Comparison of ENCODE assay signal across 15 cellular contexts in the genomic region with DNA sequence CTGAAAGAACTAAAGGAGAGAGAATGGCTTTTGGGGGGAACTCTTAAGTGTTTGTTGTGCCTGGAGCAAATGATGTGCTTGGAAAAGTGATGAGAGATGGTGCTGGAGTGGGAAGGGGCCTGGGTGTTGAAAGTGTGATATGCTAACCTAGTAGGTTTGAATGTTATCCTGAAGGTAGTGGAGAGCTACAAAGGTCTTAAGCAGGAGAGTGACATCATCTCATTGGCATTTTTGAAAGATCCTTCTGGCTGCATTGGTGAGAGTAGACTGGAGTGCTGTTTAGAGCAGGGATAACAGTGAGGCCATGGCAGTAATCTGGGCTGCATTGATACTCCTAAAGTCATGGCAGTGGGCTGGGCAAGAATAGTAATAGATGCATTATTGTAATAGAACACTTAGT. TPM values are rescaled to one million over a fixed set of nuclear protein-coding genes. Genes with fewer than 3 reads are reported as not detected.
A peak's percentile ranks its signal among the peaks of the same experiment; 100 is the strongest.
DNase-seq lines count a peak whose midpoint lies in the region; ATAC-seq, FAIRE-seq and TF ChIP-seq lines count a peak whose summit lies in the region.
"Had no signal": no experiment of that assay in that cellular context is flagged by ENCODE, and none has a peak within 500 bp of the region (broad histone marks: within the 10 kb centered on the region; RNA-seq: fewer than 3 reads in every experiment).

No MANE protein-coding gene starts in this region.

- DNase-seq in DMS53 (lab: John Stamatoyannopoulos, UW) (peak; percentile 53), DMS53 treated with DMSO at 0.1 percent for 48 hours (lab: John Stamatoyannopoulos, UW; ENCODE audit: unreplicated experiment) (no peak), M059J (ENCODE audit: low read depth) (peak; percentile 76), endothelial cell of umbilical vein (ENCODE audit: low read depth, low spot score) (no peak), non-pigmented ciliary epithelial cell (ENCODE audit: low read depth) (peak; percentile 22), DMS114 treated with DMSO at 0.1 percent for 48 hours (lab: John Stamatoyannopoulos, UW; ENCODE audit: unreplicated experiment) (no peak), vagina (ENCODE audit: extremely low spot score in 2 of 2) (no peak)
- DNase-seq: cortex of kidney; hippocampal formation; NCI-H748 treated with DMSO at 0.1 percent for 48 hours; stimulated activated CD4-positive, alpha-beta T cell treated with anti-CD3 and anti-CD28 coated beads, Interleukin-4, amount 100 ng/mL, for 24 hours had no signal

- peak; percentile 31 for FAIRE-seq in endothelial cell of umbilical vein (lab: Jason Lieb, UNC)
- FAIRE-seq: A204.1 had no signal

- ATAC-seq in GM21576 (IDR thresholded peaks at IDR 0.05; ENCODE audit: unreplicated experiment): no peak

- H3K4me1 ChIP-seq in endothelial cell of umbilical vein (ENCODE audit: control insufficient read depth, extremely low read depth, insufficient read depth, low read length) (no peaks in the 10 kb centered on the region), vagina (no peaks in the 10 kb centered on the region)

- dilution Hi-C loops in endothelial cell of umbilical vein (cut with MboI; ENCODE audit: extremely low pct_ligation_motif_present, low sequenced_read_pairs): no loop called here

- TF ChIP-seq POLR2A in endothelial cell of umbilical vein (IDR thresholded peaks at IDR 0.05; ENCODE audit: low read depth, low read length) (no peak), vagina (IDR thresholded peaks at IDR 0.05) (no peak)

- H4K20me1 ChIP-seq in endothelial cell of umbilical vein (replicated peaks; ENCODE audit: control insufficient read depth, extremely low read depth, insufficient read depth, low read length): no peaks in the 10 kb centered on the region

- no peak overlapping the region for H3K4me2 ChIP-seq in endothelial cell of umbilical vein (ENCODE audit: insufficient read depth, low read length)

- POLR2A ChIA-PET in endothelial cell of umbilical vein (lab: Charles Lee): no interaction called here

- intact Hi-C loops in endothelial cell of umbilical vein (cut with micrococcal nuclease) (no loop called here), vagina (cut with DNase I) (no loop called here)

- no peaks in the 10 kb centered on the region for H3K36me3 ChIP-seq in endothelial cell of umbilical vein (ENCODE audit: control insufficient read depth in 2 of 2, extremely low read depth in 1 of 2, insufficient read depth in 2 of 2, low read length in 2 of 2)
- no peaks in the 10 kb centered on the region for H3K36me3 ChIP-seq in vagina

- no peaks in the 10 kb centered on the region for H3K79me2 ChIP-seq in endothelial cell of umbilical vein (ENCODE audit: control insufficient read depth, insufficient read depth, low read length)

- CTCF ChIA-PET in endothelial cell of umbilical vein (lab: Charles Lee): interaction anchor here (1.1 to 2.7 kb wide), 3 partner anchors 8 to 246 kb away, joined by 3 to 14 read pairs (median 5); no protein-coding TSS in a partner anchor

- no peak overlapping the region for H3K9ac ChIP-seq in endothelial cell of umbilical vein (replicated peaks; ENCODE audit: extremely low read depth, insufficient read depth, low read length)

- no peak for TF ChIP-seq CTCF in endothelial cell of umbilical vein (IDR thresholded peaks at IDR 0.05; ENCODE audit: extremely low read depth in 1 of 2, insufficient read depth in 1 of 2, low read depth in 1 of 2, low read length in 2 of 2)
- TF ChIP-seq CTCF in vagina (IDR thresholded peaks at IDR 0.05): no peak

- no peak overlapping the region for H3K4me3 ChIP-seq in endothelial cell of umbilical vein (replicated peaks in 1 of 3; ENCODE audit: insufficient read depth in 1 of 3, low read depth in 1 of 3, low read length in 3 of 3)
- H3K4me3 ChIP-seq in vagina: no peak overlapping the region
- H3K4me3 ChIP-seq: tibial nerve had no signal

- H3K9me3 ChIP-seq in endothelial cell of umbilical vein (replicated peaks; ENCODE audit: control insufficient read depth, insufficient read depth, low read length) (no peaks in the 10 kb centered on the region), vagina (no peaks in the 10 kb centered on the region)
- H3K9me3 ChIP-seq: neutrophil, tibial nerve had no signal

- H2AFZ ChIP-seq in endothelial cell of umbilical vein (ENCODE audit: low read depth, low read length): no peak overlapping the region

- no peak overlapping the region for H3K27ac ChIP-seq in endothelial cell of umbilical vein (ENCODE audit: insufficient read depth, low read depth, low read length)
- H3K27ac ChIP-seq in vagina: no peak overlapping the region
- H3K27ac ChIP-seq: neutrophil, tibial nerve had no signal

- no TSS peak for BruUV-seq in endothelial cell of umbilical vein (replicated peaks; lab: Mats Ljungman, UMichigan)

- H3K27me3 ChIP-seq in endothelial cell of umbilical vein (ENCODE audit: control insufficient read depth in 2 of 2, insufficient read depth in 2 of 2, low read length in 2 of 2) (no peaks in the 10 kb centered on the region), vagina (no peaks in the 10 kb centered on the region)
- H3K27me3 ChIP-seq: neutrophil, tibial nerve had no signal

- no peaks in the 10 kb centered on the region for H3K9me1 ChIP-seq in endothelial cell of umbilical vein (replicated peaks; ENCODE audit: control insufficient read depth, extremely low read depth, insufficient read depth, low read length)

TF ChIP-seq in endothelial cell of umbilical vein, 7 proteins besides CTCF, POLR2A, EP300 and RAD21:
- TF ChIP-seq JUN (IDR thresholded peaks at IDR 0.05; ENCODE audit: borderline replicate concordance, insufficient read depth, insufficient read length, low read depth): peak; percentile 33
- TF ChIP-seq, protein P1, sequence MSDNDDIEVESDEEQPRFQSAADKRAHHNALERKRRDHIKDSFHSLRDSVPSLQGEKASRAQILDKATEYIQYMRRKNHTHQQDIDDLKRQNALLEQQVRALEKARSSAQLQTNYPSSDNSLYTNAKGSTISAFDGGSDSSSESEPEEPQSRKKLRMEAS (IDR thresholded peaks at IDR 0.05; ENCODE audit: insufficient read depth, insufficient read length): no peak
- TF ChIP-seq EZH2 (IDR thresholded peaks at IDR 0.05; ENCODE audit: borderline replicate concordance, low read depth, low read length, severe bottlenecking): no peak

RNA-seq across cellular contexts. Expression of a gene that starts 44.4 kb away (rescaled TPM):
- 2.7 and 6.9 TPM in 2 replicates for total RNA-seq in M059J (2014; rRNA removed; shearing (Covaris generic))
- total RNA-seq in endothelial cell of umbilical vein: 49.6 and 67.0 TPM in 2 replicates
- polyA plus RNA-seq in endothelial cell of umbilical vein: 10.4 and 11.7 TPM in 2 replicates
- polyA plus RNA-seq in endothelial cell of umbilical vein (2011; cell fraction: cytosol; rRNA removed): 3.3 and 5.0 TPM in 2 replicates
- polyA plus RNA-seq in endothelial cell of umbilical vein (2011; cell fraction: nucleus; rRNA removed): 69.0 and 78.9 TPM in 2 replicates
- polyA plus RNA-seq in endothelial cell of umbilical vein (2012): 6.3 and 8.8 TPM in 2 replicates
- polyA minus RNA-seq in endothelial cell of umbilical vein: 76.0 and 107 TPM in 2 replicates
- polyA minus RNA-seq in endothelial cell of umbilical vein (2011; cell fraction: cytosol; rRNA and poly(A)+ RNA removed): 10.9 TPM
- 155 and 217 TPM in 2 replicates for polyA minus RNA-seq in endothelial cell of umbilical vein (2011; cell fraction: nucleus; rRNA and poly(A)+ RNA removed)
- 90.1 TPM for total RNA-seq in vagina

Comparison
In these comparisons a context has a peak if more than half of its experiments do, and no peak if none do; other contexts are left out.
1. DNase-seq: peak in DMS53 (single experiment), M059J (single experiment) and non-pigmented ciliary epithelial cell (single experiment); none in DMS53 treated with DMSO at 0.1 percent for 48 hours (single experiment), endothelial cell of umbilical vein (single experiment), DMS114 treated with DMSO at 0.1 percent for 48 hours (single experiment) and vagina (0 of 2).